In the genomic region with DNA sequence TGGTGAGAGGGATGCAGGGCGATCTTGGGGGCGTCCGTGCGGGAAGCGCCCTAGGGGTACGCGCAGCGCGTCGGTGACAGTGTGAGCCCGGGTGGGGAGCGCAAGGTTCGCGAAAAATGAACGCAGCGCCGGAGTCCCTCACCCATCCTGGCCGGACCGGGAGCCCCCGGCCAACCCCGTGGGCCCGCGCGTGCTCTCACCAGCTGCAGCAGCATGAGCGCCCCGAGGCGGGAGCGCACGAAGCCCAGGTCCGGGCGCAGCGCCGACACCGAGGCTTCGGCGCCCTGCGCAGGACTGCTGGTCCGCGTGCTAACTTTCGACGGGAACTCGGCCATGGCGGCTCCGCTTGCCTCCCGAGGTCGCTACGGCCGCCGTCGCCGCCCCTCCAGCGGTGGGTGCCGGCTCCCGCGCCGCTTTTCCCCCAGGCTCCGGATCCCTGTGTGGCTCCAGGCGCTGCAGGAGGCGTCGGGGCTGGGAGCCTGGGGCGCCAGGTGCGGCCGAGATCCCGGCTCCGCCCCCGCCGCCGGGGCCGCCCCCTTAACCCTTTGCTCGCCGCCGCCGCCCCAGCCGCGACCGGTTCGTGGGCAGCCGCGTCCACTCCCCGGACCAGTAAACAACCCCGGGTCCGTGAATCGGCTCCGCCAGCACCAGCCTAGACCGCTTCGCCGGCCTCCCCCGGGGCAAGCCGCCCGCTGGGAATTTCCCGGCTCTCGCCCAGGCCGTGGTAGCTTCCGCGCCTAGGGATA, we compare ENCODE assay signal across 1 cellular context.
TF ChIP-seq lines count a peak whose summit lies in the region.

A gene with protein sequence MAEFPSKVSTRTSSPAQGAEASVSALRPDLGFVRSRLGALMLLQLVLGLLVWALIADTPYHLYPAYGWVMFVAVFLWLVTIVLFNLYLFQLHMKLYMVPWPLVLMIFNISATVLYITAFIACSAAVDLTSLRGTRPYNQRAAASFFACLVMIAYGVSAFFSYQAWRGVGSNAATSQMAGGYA (minus strand): TSS at position 467 of the 746 bp plus-strand sequence. CDS start 132 bp downstream, at position 335.

TF ChIP-seq in HepG2, 621 proteins besides CTCF, POLR2A, EP300 and RAD21 (continued from another document and continues in another):
- TF ChIP-seq PHF21A (CRISPR knock-in tag; IDR thresholded peaks at IDR 0.05): peak; percentile 77
- TF ChIP-seq NCOA5 (CRISPR knock-in tag; IDR thresholded peaks at IDR 0.05): no peak
- peak; percentile 94 for TF ChIP-seq ZXDC (CRISPR knock-in tag; IDR thresholded peaks at IDR 0.05)
- TF ChIP-seq MLLT10 (CRISPR knock-in tag; IDR thresholded peaks at IDR 0.05): no peak
- peak; percentile 63; the same call in 1 of the 2 replicates for TF ChIP-seq ZFP36L1 (CRISPR knock-in tag; IDR thresholded peaks at IDR 0.05)
- TF ChIP-seq RELA (CRISPR knock-in tag; IDR thresholded peaks at IDR 0.05): peak; percentile 76; the same call in 1 of the 2 replicates
- TF ChIP-seq MXD3 (CRISPR knock-in tag; IDR thresholded peaks at IDR 0.05): peak; percentile 98
- TF ChIP-seq GTF2F1 (IDR thresholded peaks at IDR 0.05; ENCODE audit: low read length): no peak
- peak; percentile 49; the same call in 1 of the 2 replicates for TF ChIP-seq PPARG (CRISPR knock-in tag; conservative IDR thresholded peaks at IDR 0.05)
- TF ChIP-seq XBP1 (CRISPR knock-in tag; IDR thresholded peaks at IDR 0.05): 0 out of 2 replicates have a peak, but pooled peaks have one; percentile 58
- TF ChIP-seq ZFP91 (CRISPR knock-in tag; IDR thresholded peaks at IDR 0.05; ENCODE audit: borderline replicate concordance): peak; percentile 97
- TF ChIP-seq, protein P1, sequence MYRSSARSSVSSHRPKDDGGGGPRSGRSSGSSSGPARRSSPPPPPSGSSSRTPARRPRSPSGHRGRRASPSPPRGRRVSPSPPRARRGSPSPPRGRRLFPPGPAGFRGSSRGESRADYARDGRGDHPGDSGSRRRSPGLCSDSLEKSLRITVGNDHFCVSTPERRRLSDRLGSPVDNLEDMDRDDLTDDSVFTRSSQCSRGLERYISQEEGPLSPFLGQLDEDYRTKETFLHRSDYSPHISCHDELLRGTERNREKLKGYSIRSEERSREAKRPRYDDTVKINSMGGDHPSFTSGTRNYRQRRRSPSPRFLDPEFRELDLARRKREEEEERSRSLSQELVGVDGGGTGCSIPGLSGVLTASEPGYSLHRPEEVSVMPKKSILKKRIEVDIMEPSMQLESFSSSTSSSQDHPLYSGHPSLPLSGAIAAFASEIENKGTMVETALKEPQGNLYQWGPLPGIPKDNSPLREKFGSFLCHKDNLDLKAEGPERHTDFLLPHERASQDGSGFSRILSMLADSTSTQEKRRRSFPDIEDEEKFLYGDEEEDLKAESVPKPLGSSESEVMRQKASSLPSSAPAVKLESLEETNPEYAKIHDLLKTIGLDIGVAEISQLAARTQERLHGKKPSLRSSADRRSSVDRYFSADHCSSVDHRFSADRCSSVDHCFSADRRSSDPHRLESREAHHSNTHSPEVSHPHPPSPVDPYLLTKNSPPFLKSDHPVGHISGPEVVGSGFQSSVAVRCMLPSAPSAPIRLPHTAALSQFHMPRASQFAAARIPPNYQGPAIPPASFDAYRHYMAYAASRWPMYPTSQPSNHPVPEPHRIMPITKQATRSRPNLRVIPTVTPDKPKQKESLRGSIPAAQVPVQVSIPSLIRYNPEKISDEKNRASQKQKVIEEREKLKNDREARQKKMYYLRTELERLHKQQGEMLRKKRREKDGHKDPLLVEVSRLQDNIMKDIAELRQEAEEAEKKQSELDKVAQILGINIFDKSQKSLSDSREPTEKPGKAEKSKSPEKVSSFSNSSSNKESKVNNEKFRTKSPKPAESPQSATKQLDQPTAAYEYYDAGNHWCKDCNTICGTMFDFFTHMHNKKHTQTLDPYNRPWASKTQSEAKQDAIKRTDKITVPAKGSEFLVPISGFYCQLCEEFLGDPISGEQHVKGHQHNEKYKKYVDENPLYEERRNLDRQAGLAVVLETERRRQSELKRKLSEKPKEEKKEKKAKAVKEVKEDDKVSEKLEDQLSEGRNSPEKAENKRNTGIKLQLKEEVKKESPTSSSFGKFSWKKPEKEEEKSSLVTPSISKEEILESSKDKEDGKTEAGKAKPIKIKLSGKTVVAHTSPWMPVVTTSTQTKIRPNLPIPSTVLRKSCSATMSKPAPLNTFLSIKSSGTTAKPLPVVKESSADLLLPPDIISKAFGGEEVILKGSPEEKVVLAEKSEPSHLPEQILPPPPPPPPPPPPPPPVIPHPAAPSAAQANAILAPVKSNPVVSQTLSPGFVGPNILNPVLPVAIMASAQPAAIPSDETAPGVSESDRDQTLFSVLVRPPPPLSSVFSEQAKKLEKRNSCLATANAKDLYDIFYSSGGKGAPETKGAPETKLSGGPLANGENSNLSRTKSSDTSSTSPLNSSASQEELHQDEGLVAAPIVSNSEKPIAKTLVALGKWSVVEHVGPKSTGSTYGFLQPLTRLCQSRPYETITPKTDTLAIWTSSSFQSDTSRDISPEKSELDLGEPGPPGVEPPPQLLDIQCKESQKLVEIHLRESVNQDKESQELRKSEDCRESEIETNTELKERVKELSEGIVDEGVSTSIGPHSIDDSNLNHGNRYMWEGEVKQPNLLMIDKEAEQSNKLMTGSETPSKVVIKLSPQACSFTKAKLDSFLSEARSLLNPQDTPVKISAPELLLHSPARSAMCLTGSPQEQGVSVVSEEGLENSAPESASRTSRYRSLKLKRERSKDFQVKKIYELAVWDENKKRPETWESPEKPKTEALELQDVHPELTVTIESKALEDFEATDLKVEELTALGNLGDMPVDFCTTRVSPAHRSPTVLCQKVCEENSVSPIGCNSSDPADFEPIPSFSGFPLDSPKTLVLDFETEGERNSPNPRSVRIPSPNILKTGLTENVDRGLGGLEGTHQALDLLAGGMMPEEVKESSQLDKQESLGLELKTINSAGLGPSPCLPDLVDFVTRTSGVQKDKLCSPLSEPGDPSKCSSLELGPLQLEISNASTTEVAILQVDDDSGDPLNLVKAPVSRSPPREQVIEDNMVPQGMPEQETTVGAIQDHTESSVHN (CRISPR knock-in tag; IDR thresholded peaks at IDR 0.05): peak; percentile 86
- TF ChIP-seq KMT2A (CRISPR knock-in tag; IDR thresholded peaks at IDR 0.05): peak; percentile 86
- TF ChIP-seq FOXP1 (IDR thresholded peaks at IDR 0.05): no peak
- TF ChIP-seq FOXP1 (CRISPR knock-in tag; IDR thresholded peaks at IDR 0.05): no peak
- TF ChIP-seq ZHX2 (IDR thresholded peaks at IDR 0.05; ENCODE audit: low read depth): no peak; the same call in 1 of the 2 replicates
- TF ChIP-seq ZHX2 (CRISPR knock-in tag; IDR thresholded peaks at IDR 0.05; ENCODE audit: borderline replicate concordance): peak; percentile 98
- TF ChIP-seq CSRNP2 (CRISPR knock-in tag; conservative IDR thresholded peaks at IDR 0.05; ENCODE audit: low read depth): no peak; the same call in 1 of the 2 replicates
- TF ChIP-seq MEIS2 (CRISPR knock-in tag; IDR thresholded peaks at IDR 0.05): peak; percentile 94
- peak; percentile 75; the same call in 1 of the 2 replicates for TF ChIP-seq ZNF761 (CRISPR knock-in tag; conservative IDR thresholded peaks at IDR 0.05)
- TF ChIP-seq, protein P2, sequence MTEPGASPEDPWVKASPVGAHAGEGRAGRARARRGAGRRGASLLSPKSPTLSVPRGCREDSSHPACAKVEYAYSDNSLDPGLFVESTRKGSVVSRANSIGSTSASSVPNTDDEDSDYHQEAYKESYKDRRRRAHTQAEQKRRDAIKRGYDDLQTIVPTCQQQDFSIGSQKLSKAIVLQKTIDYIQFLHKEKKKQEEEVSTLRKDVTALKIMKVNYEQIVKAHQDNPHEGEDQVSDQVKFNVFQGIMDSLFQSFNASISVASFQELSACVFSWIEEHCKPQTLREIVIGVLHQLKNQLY (CRISPR knock-in tag; IDR thresholded peaks at IDR 0.05): peak; percentile 49; the same call in 1 of the 2 replicates
- peak; percentile 98 for TF ChIP-seq FOXC1 (CRISPR knock-in tag; IDR thresholded peaks at IDR 0.05; ENCODE audit: borderline replicate concordance)
